8 cellular contexts compared by ENCODE assay signal in the genomic region with DNA sequence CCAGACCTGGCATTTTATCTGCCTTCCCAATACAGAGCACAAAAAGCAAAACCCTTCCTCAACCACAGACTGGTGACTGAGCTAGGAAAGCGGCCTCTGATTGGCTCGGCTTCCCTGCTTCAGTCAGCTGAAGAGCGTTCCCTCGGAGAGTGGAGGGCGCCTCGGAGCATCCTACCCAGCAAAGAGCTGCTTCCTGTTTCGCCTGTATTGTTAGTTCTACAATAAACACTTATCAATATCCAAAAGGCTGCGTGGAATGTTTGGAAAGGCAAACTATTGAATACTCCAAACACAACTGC.
DNase-seq lines count a peak whose midpoint lies in the region; ATAC-seq lines count a peak whose summit lies in the region.

No MANE protein-coding gene starts in this region.

- in situ Hi-C loops in G401 (cut with HindIII; ENCODE audit: low sequenced_read_pairs): no loop called here

- H3K27ac Mint-ChIP-seq in activated naive CD8-positive, alpha-beta T cell treated with anti-CD3 and anti-CD28 coated beads, Interleukin-2, amount 50 U/mL, for 24 hours: no peak overlapping the region

- no peaks in the 10 kb centered on the region for H3K9me3 Mint-ChIP-seq in activated naive CD8-positive, alpha-beta T cell treated with anti-CD3 and anti-CD28 coated beads, Interleukin-2, amount 50 U/mL, for 24 hours

- DNase-seq in G401 (ENCODE audit: low spot score) (peak; percentile 96), NCI-H2227 (lab: John Stamatoyannopoulos, UW; ENCODE audit: unreplicated experiment) (peak; percentile 86), dermis blood vessel endothelial cell (peak; percentile 4), middle frontal gyrus (ENCODE audit: extremely low spot score, low spot score) (peak; percentile 67), NK-92 (lab: John Stamatoyannopoulos, UW; ENCODE audit: unreplicated experiment) (no peak), Kasumi-1 (lab: John Stamatoyannopoulos, UW) (no peak)
- no peak for DNase-seq in stimulated activated naive CD4-positive, alpha-beta T cell (lab: John Stamatoyannopoulos, UW)
- no peak for DNase-seq in activated naive CD8-positive, alpha-beta T cell treated with anti-CD3 and anti-CD28 coated beads, Interleukin-2, amount 50 U/mL, for 24 hours

- H3K27me3 Mint-ChIP-seq in activated naive CD8-positive, alpha-beta T cell treated with anti-CD3 and anti-CD28 coated beads, Interleukin-2, amount 50 U/mL, for 24 hours: peaks cover 5% of the 10 kb centered on the region

- no peak for ATAC-seq in activated naive CD8-positive, alpha-beta T cell treated with anti-CD3 and anti-CD28 coated beads, Interleukin-2, amount 50 U/mL, for 24 hours

- no peak overlapping the region for H3K4me3 Mint-ChIP-seq in activated naive CD8-positive, alpha-beta T cell treated with anti-CD3 and anti-CD28 coated beads, Interleukin-2, amount 50 U/mL, for 24 hours

- H3K36me3 Mint-ChIP-seq in activated naive CD8-positive, alpha-beta T cell treated with anti-CD3 and anti-CD28 coated beads, Interleukin-2, amount 50 U/mL, for 24 hours (ENCODE audit: low read depth): no peaks in the 10 kb centered on the region

- H3K4me1 Mint-ChIP-seq in activated naive CD8-positive, alpha-beta T cell treated with anti-CD3 and anti-CD28 coated beads, Interleukin-2, amount 50 U/mL, for 24 hours: peaks cover 4% of the 10 kb centered on the region

Comparison
In these comparisons a context has a peak if more than half of its experiments do, and no peak if none do; other contexts are left out.
1. DNase-seq: peak in G401 (single experiment), NCI-H2227 (single experiment), dermis blood vessel endothelial cell (single experiment) and middle frontal gyrus (single experiment); none in NK-92 (single experiment), stimulated activated naive CD4-positive, alpha-beta T cell (0 of 6), activated naive CD8-positive, alpha-beta T cell treated with anti-CD3 and anti-CD28 coated beads, Interleukin-2, amount 50 U/mL, for 24 hours (single experiment) and Kasumi-1 (0 of 2).